11 cellular contexts compared by ENCODE assay signal in the genomic region with DNA sequence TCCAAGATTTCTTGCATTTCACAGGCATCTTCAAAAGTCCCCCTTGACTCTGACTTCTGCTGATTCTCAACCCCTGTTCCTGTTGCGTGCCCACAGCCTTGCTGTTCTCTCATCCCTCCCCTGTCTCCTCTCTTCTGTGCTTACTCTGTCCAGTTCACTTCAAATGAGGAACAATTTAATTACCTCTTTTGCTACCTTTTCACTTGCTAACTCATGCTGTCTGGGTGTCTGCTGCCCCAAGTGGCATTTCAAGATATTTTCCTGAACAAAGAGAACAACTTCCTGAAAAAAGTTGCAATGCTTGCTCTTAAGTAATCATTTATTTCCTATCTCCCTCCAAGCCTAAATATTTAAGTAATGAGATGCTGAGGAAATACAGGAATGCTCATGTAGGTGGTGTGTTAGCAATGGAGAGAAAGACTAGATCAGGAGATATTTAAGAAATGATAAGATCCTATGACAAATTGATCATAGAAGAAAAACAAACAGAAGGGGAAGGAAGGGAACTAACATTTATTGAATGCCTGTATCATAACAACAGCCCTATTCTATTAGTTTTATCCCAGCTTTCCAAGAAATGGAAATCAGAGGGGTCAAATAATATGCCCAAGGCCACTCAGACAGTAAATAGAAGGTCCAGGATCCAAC. TPM values are rescaled to one million over a fixed set of nuclear protein-coding genes. Genes with fewer than 3 reads are reported as not detected.
DNase-seq lines count a peak whose midpoint lies in the region; ATAC-seq, FAIRE-seq and TF ChIP-seq lines count a peak whose summit lies in the region.
"Had no signal": no experiment of that assay in that cellular context is flagged by ENCODE, and none has a peak within 500 bp of the region (broad histone marks: within the 10 kb centered on the region; RNA-seq: fewer than 3 reads in every experiment).

No MANE protein-coding gene starts in this region.

- H3K4me1 ChIP-seq in HepG2 (ENCODE audit: insufficient read depth, low read length) = no peaks in the 10 kb centered on the region
- H3K4me1 ChIP-seq: ascending aorta had no signal

- 0% methylated on average over 1 of the region's 1 CpG for WGBS in HepG2 (ENCODE audit: low lambda C conversion rate)

- no peak overlapping the region for H3K27ac Mint-ChIP-seq in Calu3 (ENCODE audit: unreplicated experiment)

- no peaks in the 10 kb centered on the region for H3K9me3 ChIP-seq in HepG2 (ENCODE audit: low read length)
- H3K9me3 ChIP-seq: ascending aorta, neutrophil had no signal

- BruUV-seq in Calu3 (replicated peaks; lab: Mats Ljungman, UMichigan) = no TSS peak
- BruUV-seq in HepG2 (replicated peaks; lab: Mats Ljungman, UMichigan) = no TSS peak

- H3K9me3 Mint-ChIP-seq in Calu3 (ENCODE audit: low read depth, unreplicated experiment) = no peaks in the 10 kb centered on the region

- H3K4me2 ChIP-seq in HepG2 (ENCODE audit: low read depth, low read length) = no peak overlapping the region

- no peak for TF ChIP-seq RAD21 in HepG2 (CRISPR knock-in tag; IDR thresholded peaks at IDR 0.05)

- H3K9ac ChIP-seq in HepG2 (ENCODE audit: insufficient read depth, low read depth, low read length) = no peak overlapping the region

- DNase-seq in Calu3 (peak; percentile 25), HFF-Myc (ENCODE audit: extremely low read depth, low read depth) (no peak), UCSD-AML1 (lab: John Stamatoyannopoulos, UW; ENCODE audit: unreplicated experiment) (peak; percentile 14), HepG2 (ENCODE audit: low spot score) (peak; percentile 6), GM03348 (ENCODE audit: low spot score) (no peak)
- DNase-seq in activated CD4-positive, alpha-beta T cell treated with anti-CD3 and anti-CD28 coated beads, Interleukin-2, amount 50 U/mL, for 4 hours = no peak
- DNase-seq: NCI-H446 had no signal

- H3K4me3 ChIP-seq in HFF-Myc (replicated peaks; ENCODE audit: low read depth, low read length) (no peak overlapping the region), HepG2 (replicated peaks in 1 of 3; ENCODE audit: insufficient read depth in 1 of 3, low read depth in 2 of 3, low read length in 3 of 3) (no peak overlapping the region)
- H3K4me3 ChIP-seq: ascending aorta had no signal

- no peak overlapping the region for H2AFZ ChIP-seq in HepG2 (ENCODE audit: low read length)

- in situ Hi-C loops in HepG2 (cut with HindIII; ENCODE audit: extremely low pct_ligation_motif_present, low pct_unique_long_range_greater_than_20kb) = no loop called here

- no peaks in the 10 kb centered on the region for H4K20me1 ChIP-seq in HepG2 (ENCODE audit: insufficient read depth, low read length)

- no peak; the same call in 2 of the 3 replicates for ATAC-seq in HepG2
- no peak for ATAC-seq in HG03460 (IDR thresholded peaks at IDR 0.05; ENCODE audit: unreplicated experiment)
- no peak for ATAC-seq in GM21723 (IDR thresholded peaks at IDR 0.05; ENCODE audit: unreplicated experiment)

- intact Hi-C loops in Calu3 (cut with micrococcal nuclease; ENCODE audit: unreplicated experiment) (loop anchor here (1.0 to 5.0 kb wide), 3 partner anchors 70 to 86 kb away; no protein-coding TSS in a partner anchor), HepG2 (cut with micrococcal nuclease; ENCODE audit: unreplicated experiment) (no loop called here)

- peaks cover 11% of the 10 kb centered on the region for H3K4me1 Mint-ChIP-seq in Calu3 (ENCODE audit: low read depth, unreplicated experiment)

- TF ChIP-seq POLR2A in HepG2 (IDR thresholded peaks at IDR 0.05; ENCODE audit: insufficient read depth in 1 of 2, low read depth in 2 of 2, low read length in 2 of 2) = no peak

- FAIRE-seq in HepG2 (lab: Jason Lieb, UNC) = peak; percentile 54

- no peaks in the 10 kb centered on the region for H3K36me3 Mint-ChIP-seq in Calu3 (ENCODE audit: insufficient read depth, unreplicated experiment)

- TF ChIP-seq EP300 in HepG2 (IDR thresholded peaks at IDR 0.05; ENCODE audit: low read depth in 2 of 2, low read length in 2 of 2) = no peak
- no peak for TF ChIP-seq EP300 in HepG2 (CRISPR knock-in tag; IDR thresholded peaks at IDR 0.05; ENCODE audit: borderline replicate concordance)

- H3K4me3 Mint-ChIP-seq in Calu3 (ENCODE audit: low read depth, unreplicated experiment) = no peak overlapping the region

- H3K27me3 Mint-ChIP-seq in Calu3 (ENCODE audit: unreplicated experiment) = peaks cover 75% of the 10 kb centered on the region

- H3K27ac ChIP-seq in HepG2 (ENCODE audit: extremely low read length, insufficient read depth, low read length) = no peak overlapping the region
- H3K27ac ChIP-seq: ascending aorta, neutrophil had no signal

- no peaks in the 10 kb centered on the region for H3K36me3 ChIP-seq in HepG2 (replicated peaks in 1 of 2; ENCODE audit: control insufficient read depth in 1 of 2, insufficient read depth in 2 of 2, low read length in 2 of 2)
- H3K36me3 ChIP-seq: ascending aorta, neutrophil had no signal

- TF ChIP-seq CTCF in Calu3 (IDR thresholded peaks at IDR 0.05; ENCODE audit: unreplicated experiment) (peak; percentile 52), HFF-Myc (IDR thresholded peaks at IDR 0.05; ENCODE audit: low read depth, low read length, missing control alignments) (peak; percentile 10), HepG2 (CRISPR knock-in tag; IDR thresholded peaks at IDR 0.05) (no peak)

- peaks cover 0 to 4% of the 10 kb centered on the region in 2 experiments; a peak in 1 of 5 replicates for H3K27me3 ChIP-seq in HepG2 (ENCODE audit: control insufficient read depth in 1 of 2, insufficient read depth in 2 of 2, low read length in 2 of 2)
- H3K27me3 ChIP-seq: ascending aorta had no signal

- no peaks in the 10 kb centered on the region for H3K79me2 ChIP-seq in HepG2 (ENCODE audit: insufficient read depth, low read length)

- CTCF ChIA-PET in Calu3 (lab: Charles Lee) (no interaction called here), HepG2 (lab: Yijun Ruan, JAX; ENCODE audit: low intra/inter-chr PET ratio, low total read pairs) (no interaction called here)

- POLR2A ChIA-PET in HepG2 (lab: Yijun Ruan, JAX) = no interaction called here

TF ChIP-seq in HepG2, 621 proteins besides CTCF, POLR2A, EP300 and RAD21:
- no peak for TF ChIP-seq ETV6 (CRISPR knock-in tag; conservative IDR thresholded peaks at IDR 0.05)
- TF ChIP-seq STAG1 (CRISPR knock-in tag; IDR thresholded peaks at IDR 0.05) = peak; percentile 22; the same call in 1 of the 2 replicates
- TF ChIP-seq ZNF558 (CRISPR knock-in tag; IDR thresholded peaks at IDR 0.05; ENCODE audit: borderline replicate concordance) = no peak

RNA-seq across cellular contexts. Expression of a gene that starts 42.2 kb away (rescaled TPM):
- total RNA-seq in Calu3 (2022) (1.4 and 2.2 TPM in 2 replicates), HepG2 (2016; rRNA removed; fragmentation: Illumina TruSeq; extraction: Trizol) (not detected in 2 replicates)
- not detected in 2 replicates for total RNA-seq in HepG2 (2016; cell fraction: cytosol; rRNA removed; fragmentation: Illumina TruSeq; extraction: Trizol; ENCODE audit: low read depth)
- total RNA-seq in HepG2 (2016; cell fraction: insoluble cytoplasmic fraction; rRNA removed; fragmentation: Illumina TruSeq; extraction: Trizol) = not detected in 2 replicates
- not detected in 2 replicates for total RNA-seq in HepG2 (2016; cell fraction: membrane; rRNA removed; fragmentation: Illumina TruSeq; extraction: Trizol)
- not detected in 2 replicates for total RNA-seq in HepG2 (2016; cell fraction: nucleus; rRNA removed; fragmentation: Illumina TruSeq; extraction: Trizol)
- polyA plus RNA-seq in HepG2 (2011; rRNA removed) = not detected in 2 replicates
- polyA plus RNA-seq in HepG2 (2011; cell fraction: cytosol; rRNA removed) = not detected in 2 replicates
- not detected in 2 replicates for polyA plus RNA-seq in HepG2 (2011; cell fraction: nucleus; rRNA removed)
- not detected in 2 replicates for polyA plus RNA-seq in HepG2 (2012)
- not detected in 2 replicates for polyA plus RNA-seq in HepG2 (2016; cell fraction: cytosol; fragmentation: Illumina TruSeq; extraction: Trizol; ENCODE audit: low read depth)
- polyA plus RNA-seq in HepG2 (2016; cell fraction: insoluble cytoplasmic fraction; fragmentation: Illumina TruSeq; extraction: Trizol; ENCODE audit: low read depth) = not detected in 2 replicates
- not detected in 2 replicates for polyA plus RNA-seq in HepG2 (2016; cell fraction: membrane; fragmentation: Illumina TruSeq; extraction: Trizol; ENCODE audit: low read depth)
- not detected in 2 replicates for polyA plus RNA-seq in HepG2 (2016; cell fraction: nucleus; fragmentation: Illumina TruSeq; extraction: Trizol; ENCODE audit: insufficient read depth, low read depth)
- polyA minus RNA-seq in HepG2 (2011; rRNA and poly(A)+ RNA removed; ENCODE audit: low replicate concordance) = 1.1 TPM in 1 of 2 replicates, not detected in the other
- polyA minus RNA-seq in HepG2 (2011; cell fraction: cytosol; rRNA and poly(A)+ RNA removed) = not detected in 2 replicates
- polyA minus RNA-seq in HepG2 (2011; cell fraction: nucleus; rRNA and poly(A)+ RNA removed) = not detected in 2 replicates

Comparison
In these comparisons a context has a peak if more than half of its experiments do, and no peak if none do; other contexts are left out.
1. DNase-seq: peak in Calu3 (single experiment), UCSD-AML1 (single experiment) and HepG2 (single experiment); none in HFF-Myc (single experiment), activated CD4-positive, alpha-beta T cell treated with anti-CD3 and anti-CD28 coated beads, Interleukin-2, amount 50 U/mL, for 4 hours (0 of 2) and GM03348 (single experiment).